9 cellular contexts compared by ENCODE assay signal in the genomic region with DNA sequence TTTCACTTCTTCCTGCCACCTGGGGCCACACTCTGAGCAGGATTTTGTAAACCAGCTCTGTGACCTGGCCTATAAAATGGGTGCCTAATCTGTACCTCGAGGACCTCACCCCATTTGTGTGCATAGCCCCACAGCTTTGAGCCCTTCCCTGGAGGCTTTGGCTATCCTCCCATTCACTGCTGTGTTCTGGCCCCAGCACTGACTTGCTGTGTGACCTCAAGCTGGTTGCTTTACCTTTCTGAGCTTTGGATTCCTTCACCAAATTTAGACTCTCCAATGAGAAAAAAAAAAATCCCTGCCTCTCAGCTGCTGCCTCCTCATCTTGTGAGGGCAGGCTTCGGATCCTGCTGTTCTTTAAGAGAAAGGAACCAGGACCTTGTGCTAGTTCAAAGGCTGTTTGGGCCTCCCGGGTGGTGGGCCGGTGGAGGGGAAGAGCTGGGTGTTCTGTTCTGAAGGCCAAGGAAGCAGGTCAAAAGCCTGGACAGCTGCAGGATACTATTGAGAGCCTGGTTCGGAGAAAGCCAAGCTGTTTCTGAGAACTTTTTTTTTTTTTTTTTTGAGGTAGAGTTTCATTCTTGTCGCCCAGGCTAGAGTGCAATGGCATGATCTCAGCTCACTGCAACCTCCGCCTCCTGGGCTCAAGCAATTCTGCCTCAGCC. TPM values are rescaled to one million over a fixed set of nuclear protein-coding genes. Genes with fewer than 3 reads are reported as not detected.
DNase-seq lines count a peak whose midpoint lies in the region; TF ChIP-seq lines count a peak whose summit lies in the region.
"Had no signal": no experiment of that assay in that cellular context is flagged by ENCODE, and none has a peak within 500 bp of the region (broad histone marks: within the 10 kb centered on the region; RNA-seq: fewer than 3 reads in every experiment).

No MANE protein-coding gene starts in this region.

- peaks cover 3% of the 10 kb centered on the region for H3K79me1 ChIP-seq in neuronal stem cell (ENCODE audit: low read depth, low read length)
- H3K79me1 ChIP-seq in mesendoderm (ENCODE audit: low read length): no peaks in the 10 kb centered on the region

- no peak overlapping the region for H3K14ac ChIP-seq in neuronal stem cell (ENCODE audit: low read length)

- H3K4ac ChIP-seq in neuronal stem cell (ENCODE audit: low read length): no peak overlapping the region
- H3K4ac ChIP-seq in mesendoderm (ENCODE audit: low read depth, low read length): no peak overlapping the region

- peaks cover 0 to 50% (median 41%) of the 10 kb centered on the region in 4 donors for H3K4me1 ChIP-seq in Peyer's patch
- peaks cover 43 to 62% of the 10 kb centered on the region in 2 donors for H3K4me1 ChIP-seq in neuronal stem cell (ENCODE audit: control insufficient read depth in 2 of 2, insufficient read depth in 1 of 2, low read depth in 1 of 2, low read length in 2 of 2)
- peaks cover 4% of the 10 kb centered on the region for H3K4me1 ChIP-seq in mesendoderm (ENCODE audit: control insufficient read depth, low read depth, low read length)

- H2BK5ac ChIP-seq in neuronal stem cell (ENCODE audit: low read length) (no peak overlapping the region), mesendoderm (ENCODE audit: low read length) (no peak overlapping the region)

- H3K23ac ChIP-seq in neuronal stem cell (ENCODE audit: low read depth, low read length, poor library complexity): no peak overlapping the region
- no peak overlapping the region for H3K23ac ChIP-seq in mesendoderm (ENCODE audit: low read length)

- H3K4me3 ChIP-seq in Peyer's patch (no peak overlapping the region), coronary artery (no peak overlapping the region), neuronal stem cell (ENCODE audit: low read length in 2 of 2) (no peak overlapping the region), mesendoderm (ENCODE audit: low read length) (no peak overlapping the region)

- H3K9ac ChIP-seq in neuronal stem cell (ENCODE audit: low read depth, low read length, poor library complexity) (no peak overlapping the region), mesendoderm (ENCODE audit: low read length) (no peak overlapping the region)

- DNase-seq in D341Med (ENCODE audit: low spot score) (peak; percentile 26), Peyer's patch (peak in 1 of 3 donors; percentile 30), coronary artery (ENCODE audit: low spot score) (no peak), neuronal stem cell (ENCODE audit: low spot score) (no peak), GM19238 (ENCODE audit: insufficient read length, low spot score) (no peak), NCI-H510A (lab: John Stamatoyannopoulos, UW) (no peak), globus pallidus (ENCODE audit: low spot score) (no peak), mesendoderm (no peak)
- DNase-seq: NCI-H1694 treated with DMSO at 0.1 percent for 48 hours had no signal

- no peak overlapping the region for H4K5ac ChIP-seq in mesendoderm (ENCODE audit: low read length)

- H4K8ac ChIP-seq in neuronal stem cell (ENCODE audit: low read depth, low read length) (no peak overlapping the region), mesendoderm (ENCODE audit: low read depth, low read length) (no peak overlapping the region)

- no peaks in the 10 kb centered on the region for H3K9me3 ChIP-seq in Peyer's patch
- no peaks in the 10 kb centered on the region for H3K9me3 ChIP-seq in neuronal stem cell (replicated peaks in 1 of 2; ENCODE audit: control insufficient read depth in 2 of 2, insufficient read depth in 1 of 2, low read depth in 1 of 2, low read length in 2 of 2)

- no peaks in the 10 kb centered on the region for H3K27me3 ChIP-seq in Peyer's patch
- no peaks in the 10 kb centered on the region for H3K27me3 ChIP-seq in neuronal stem cell (ENCODE audit: control insufficient read depth in 3 of 3, insufficient read depth in 3 of 3, low read depth in 1 of 3, low read length in 3 of 3)
- H3K27me3 ChIP-seq in mesendoderm (ENCODE audit: insufficient read depth, low read length, poor library complexity): no peaks in the 10 kb centered on the region

- no peak overlapping the region for H3K4me2 ChIP-seq in neuronal stem cell (ENCODE audit: insufficient read depth, low read length, poor library complexity, severe bottlenecking)
- no peak overlapping the region for H3K4me2 ChIP-seq in mesendoderm (ENCODE audit: low read length)

- H3K56ac ChIP-seq in mesendoderm (ENCODE audit: low read length): no peak overlapping the region

- H3K27ac ChIP-seq in Peyer's patch (peak overlapping the region in 3 of 4 donors; percentile 11 to 85 (median 37)), coronary artery (peak overlapping the region; percentile 50 to 95), neuronal stem cell (replicated peaks; ENCODE audit: low read length) (peak overlapping the region; percentile 31), mesendoderm (ENCODE audit: low read depth, low read length) (no peak overlapping the region)

- H2AK5ac ChIP-seq in neuronal stem cell (ENCODE audit: low read depth, low read length) (no peak overlapping the region), mesendoderm (ENCODE audit: low read length) (no peak overlapping the region)

- no peak overlapping the region for H2AFZ ChIP-seq in neuronal stem cell (ENCODE audit: low read length)

- H3K18ac ChIP-seq in neuronal stem cell (ENCODE audit: low read length) (peak overlapping the region; percentile 65), mesendoderm (ENCODE audit: low read length) (no peak overlapping the region)

- H3K36me3 ChIP-seq in Peyer's patch (peaks cover 0 to 34% (median 0%) of the 10 kb centered on the region in 3 donors), neuronal stem cell (replicated peaks in 1 of 2; ENCODE audit: control insufficient read depth in 2 of 2, insufficient read depth in 2 of 2, low read length in 2 of 2) (peaks cover 24 to 40% of the 10 kb centered on the region in 2 donors), mesendoderm (ENCODE audit: control insufficient read depth, insufficient read depth, low read length) (peaks cover 17% of the 10 kb centered on the region)

- no peak overlapping the region for H2BK120ac ChIP-seq in neuronal stem cell (ENCODE audit: low read depth, low read length)
- no peak overlapping the region for H2BK120ac ChIP-seq in mesendoderm (ENCODE audit: low read depth, low read length)

- no peak overlapping the region for H2BK12ac ChIP-seq in neuronal stem cell (ENCODE audit: low read length)

- H2BK15ac ChIP-seq in neuronal stem cell (ENCODE audit: low read length) (no peak overlapping the region), mesendoderm (replicated peaks; ENCODE audit: low read depth) (no peak overlapping the region)

- no peaks in the 10 kb centered on the region for H3K79me2 ChIP-seq in mesendoderm (ENCODE audit: control insufficient read depth, insufficient read depth, low read length)

- WGBS in neuronal stem cell (ENCODE audit: extremely low coverage in 2 of 2, insufficient read length in 2 of 2, insufficient replicate concordance in 1 of 2), 2 donors: no CpG with 5 or more reads among the region's 7 CpGs
- WGBS in mesendoderm (ENCODE audit: extremely low coverage, insufficient coverage, low lambda C conversion rate): no CpG with 5 or more reads among the region's 7 CpGs

- H4K91ac ChIP-seq in neuronal stem cell (ENCODE audit: low read depth, low read length, poor library complexity): no peak overlapping the region

- TF ChIP-seq POLR2A in Peyer's patch (IDR thresholded peaks at IDR 0.05): no peak

- TF ChIP-seq CTCF in Peyer's patch (IDR thresholded peaks at IDR 0.05): no peak
- no peak for TF ChIP-seq CTCF in coronary artery (IDR thresholded peaks at IDR 0.05)

RNA-seq across cellular contexts. Expression of a gene that starts 1.1 kb away (rescaled TPM):
- 1 to 10 TPM in 3 of 4 donors, not detected in 1; 2.4 to 5.0 (median 2.5) TPM for total RNA-seq in Peyer's patch
- polyA plus RNA-seq in neuronal stem cell (2013, experiment 1 of 2): 1.3 TPM
- 1.3 TPM for polyA plus RNA-seq in neuronal stem cell (2013, experiment 2 of 2)
- polyA plus RNA-seq in mesendoderm (2013, experiment 1 of 2): 0.62 TPM
- 0.69 TPM for polyA plus RNA-seq in mesendoderm (2013, experiment 2 of 2)

RNA-seq across cellular contexts. Expression of a gene that starts 16.9 kb away (rescaled TPM):
- 100 to 1,000 TPM in 1 of 4 donors, 10 to 100 TPM in 3; 11.5 to 210 (median 16.0) TPM for total RNA-seq in Peyer's patch
- polyA plus RNA-seq in neuronal stem cell (2013, experiment 1 of 2): 1.3 TPM
- 1.4 TPM for polyA plus RNA-seq in neuronal stem cell (2013, experiment 2 of 2)
- 1.0 TPM for polyA plus RNA-seq in mesendoderm (2013, experiment 1 of 2)
- polyA plus RNA-seq in mesendoderm (2013, experiment 2 of 2): 1.3 TPM

RNA-seq across cellular contexts. Expression of a gene that starts 17.5 kb away (rescaled TPM):
- total RNA-seq in Peyer's patch: 100 to 1,000 TPM; 247 to 621 (median 392) TPM
- 214 TPM for polyA plus RNA-seq in neuronal stem cell (2013, experiment 1 of 2)
- 215 TPM for polyA plus RNA-seq in neuronal stem cell (2013, experiment 2 of 2)
- 268 TPM for polyA plus RNA-seq in mesendoderm (2013, experiment 1 of 2)
- polyA plus RNA-seq in mesendoderm (2013, experiment 2 of 2): 265 TPM

RNA-seq across cellular contexts. Expression of a gene that starts 37.9 kb away (rescaled TPM):
- total RNA-seq in Peyer's patch: 1 to 10 TPM; 1.6 to 4.2 (median 3.0) TPM
- polyA plus RNA-seq in neuronal stem cell (2013, experiment 1 of 2): 33.3 TPM
- polyA plus RNA-seq in neuronal stem cell (2013, experiment 2 of 2): 33.6 TPM
- 0.39 TPM for polyA plus RNA-seq in mesendoderm (2013, experiment 1 of 2)
- polyA plus RNA-seq in mesendoderm (2013, experiment 2 of 2): 0.74 TPM

RNA-seq across cellular contexts. Expression of a gene that starts 42.1 kb away (rescaled TPM):
- total RNA-seq in Peyer's patch: 10 to 100 TPM in 3 of 4 donors, 1 to 10 TPM in 1; 3.3 to 34.7 (median 20.3) TPM
- polyA plus RNA-seq in neuronal stem cell (2013, experiment 1 of 2): 11.1 TPM
- polyA plus RNA-seq in neuronal stem cell (2013, experiment 2 of 2): 11.6 TPM
- 10.2 TPM for polyA plus RNA-seq in mesendoderm (2013, experiment 1 of 2)
- polyA plus RNA-seq in mesendoderm (2013, experiment 2 of 2): 10.2 TPM
